2 cellular contexts compared by ENCODE assay signal in the genomic region with DNA sequence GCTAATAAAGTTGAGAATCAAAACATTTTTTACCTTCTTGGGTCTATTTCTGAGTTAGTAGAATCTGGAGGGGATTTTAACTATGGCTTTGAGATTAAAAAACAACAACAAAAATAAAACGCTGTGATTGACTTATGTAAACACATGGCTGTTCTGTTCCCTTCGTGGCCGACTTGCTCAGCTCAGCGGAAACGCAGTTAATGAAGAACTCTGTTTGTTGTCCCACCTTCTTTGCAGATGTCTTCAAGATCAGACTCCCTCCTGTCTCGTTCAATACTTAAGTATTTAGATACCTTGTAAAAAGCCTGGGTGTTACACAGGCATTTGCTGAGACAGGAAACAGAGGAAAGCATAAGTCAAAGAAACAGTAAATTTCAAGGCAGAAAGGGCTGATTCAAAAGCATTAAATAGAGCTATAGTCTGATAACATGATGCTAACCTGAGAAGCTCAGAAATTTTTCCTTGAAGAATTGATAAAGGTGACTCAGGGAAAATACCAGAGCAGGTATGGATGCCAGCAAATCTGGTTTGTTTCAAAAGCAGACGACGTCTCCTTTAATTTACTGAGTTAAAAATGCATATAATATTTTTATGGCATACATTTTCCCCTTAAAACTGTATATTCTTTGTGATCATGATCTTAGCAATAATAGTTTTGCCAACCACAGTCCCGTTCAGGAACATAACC.
A peak's percentile ranks its signal among the peaks of the same experiment; 100 is the strongest.
TF ChIP-seq lines count a peak whose summit lies in the region.

No MANE protein-coding gene starts in this region.

TF ChIP-seq in GM12878, 131 proteins besides CTCF, POLR2A, EP300 and RAD21:
- TF ChIP-seq BHLHE40 (IDR thresholded peaks at IDR 0.05; ENCODE audit: borderline replicate concordance in 1 of 2, low read depth in 2 of 2, low read length in 1 of 2) (no peak), FOXM1 (IDR thresholded peaks at IDR 0.05; ENCODE audit: low read depth, low read length) (peak; percentile 31; the same call in 1 of the 2 replicates)
- TF ChIP-seq, protein P1, sequence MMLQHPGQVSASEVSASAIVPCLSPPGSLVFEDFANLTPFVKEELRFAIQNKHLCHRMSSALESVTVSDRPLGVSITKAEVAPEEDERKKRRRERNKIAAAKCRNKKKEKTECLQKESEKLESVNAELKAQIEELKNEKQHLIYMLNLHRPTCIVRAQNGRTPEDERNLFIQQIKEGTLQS (IDR thresholded peaks at IDR 0.05; ENCODE audit: borderline replicate concordance, extremely low read depth, low read depth, low read length), result no peak

TF ChIP-seq in neural cell, 6 proteins besides CTCF, POLR2A, EP300 and RAD21:
- TF ChIP-seq POLR2AphosphoS5 (IDR thresholded peaks at IDR 0.05) (no peak), SMC3 (conservative IDR thresholded peaks at IDR 0.05; ENCODE audit: poor library complexity) (no peak), TAF1 (IDR thresholded peaks at IDR 0.05; ENCODE audit: low read depth) (no peak), EZH2 (IDR thresholded peaks at IDR 0.05; ENCODE audit: borderline replicate concordance, insufficient read depth, low read length, poor library complexity, severe bottlenecking) (no peak), MXI1 (conservative IDR thresholded peaks at IDR 0.05; ENCODE audit: poor library complexity, severe bottlenecking) (no peak)
- TF ChIP-seq, protein P2, sequence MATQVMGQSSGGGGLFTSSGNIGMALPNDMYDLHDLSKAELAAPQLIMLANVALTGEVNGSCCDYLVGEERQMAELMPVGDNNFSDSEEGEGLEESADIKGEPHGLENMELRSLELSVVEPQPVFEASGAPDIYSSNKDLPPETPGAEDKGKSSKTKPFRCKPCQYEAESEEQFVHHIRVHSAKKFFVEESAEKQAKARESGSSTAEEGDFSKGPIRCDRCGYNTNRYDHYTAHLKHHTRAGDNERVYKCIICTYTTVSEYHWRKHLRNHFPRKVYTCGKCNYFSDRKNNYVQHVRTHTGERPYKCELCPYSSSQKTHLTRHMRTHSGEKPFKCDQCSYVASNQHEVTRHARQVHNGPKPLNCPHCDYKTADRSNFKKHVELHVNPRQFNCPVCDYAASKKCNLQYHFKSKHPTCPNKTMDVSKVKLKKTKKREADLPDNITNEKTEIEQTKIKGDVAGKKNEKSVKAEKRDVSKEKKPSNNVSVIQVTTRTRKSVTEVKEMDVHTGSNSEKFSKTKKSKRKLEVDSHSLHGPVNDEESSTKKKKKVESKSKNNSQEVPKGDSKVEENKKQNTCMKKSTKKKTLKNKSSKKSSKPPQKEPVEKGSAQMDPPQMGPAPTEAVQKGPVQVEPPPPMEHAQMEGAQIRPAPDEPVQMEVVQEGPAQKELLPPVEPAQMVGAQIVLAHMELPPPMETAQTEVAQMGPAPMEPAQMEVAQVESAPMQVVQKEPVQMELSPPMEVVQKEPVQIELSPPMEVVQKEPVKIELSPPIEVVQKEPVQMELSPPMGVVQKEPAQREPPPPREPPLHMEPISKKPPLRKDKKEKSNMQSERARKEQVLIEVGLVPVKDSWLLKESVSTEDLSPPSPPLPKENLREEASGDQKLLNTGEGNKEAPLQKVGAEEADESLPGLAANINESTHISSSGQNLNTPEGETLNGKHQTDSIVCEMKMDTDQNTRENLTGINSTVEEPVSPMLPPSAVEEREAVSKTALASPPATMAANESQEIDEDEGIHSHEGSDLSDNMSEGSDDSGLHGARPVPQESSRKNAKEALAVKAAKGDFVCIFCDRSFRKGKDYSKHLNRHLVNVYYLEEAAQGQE (IDR thresholded peaks at IDR 0.05; ENCODE audit: borderline replicate concordance), result no peak
